In the genomic region with DNA sequence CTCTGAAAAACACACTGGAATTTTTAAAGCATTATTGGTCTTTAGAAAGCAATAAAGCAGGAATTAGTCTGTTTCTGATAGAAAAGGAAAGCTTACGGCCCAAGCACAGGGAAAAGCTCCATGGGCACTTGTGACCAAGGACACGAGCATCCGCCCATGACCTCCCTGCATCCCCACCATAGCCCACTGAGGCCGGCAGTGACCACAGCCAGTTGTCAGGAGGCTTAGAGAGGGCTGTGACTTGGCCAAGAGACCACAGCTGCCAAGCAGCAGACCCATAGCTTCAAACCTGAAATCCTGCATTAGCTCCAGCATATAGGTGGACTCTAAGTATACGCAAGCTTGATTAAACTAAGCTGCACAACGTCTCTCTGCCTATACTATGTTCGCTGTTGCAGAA, we compare ENCODE assay signal across 7 cellular contexts.
"Had no signal": no experiment of that assay in that cellular context is flagged by ENCODE, and none has a peak within 500 bp of the region (broad histone marks: within the 10 kb centered on the region; RNA-seq: fewer than 3 reads in every experiment).

No MANE protein-coding gene starts in this region.

- DNase-seq: GM23248, GOT3, H9, HCEC 1CT, IMR-90 had no signal

- H2AFZ ChIP-seq: GM23248 had no signal

- H3K27ac Mint-ChIP-seq: H9 had no signal

- FAIRE-seq: H54, HTR-8/SVneo had no signal

- H3K4me3 Mint-ChIP-seq: H9 had no signal

- H3K9me3 Mint-ChIP-seq: H9 had no signal

- H3K4me3 ChIP-seq: GM23248 had no signal

- H3K27ac ChIP-seq: GM23248 had no signal

- H3K9ac ChIP-seq: GM23248 had no signal
